Comparison of ENCODE assay signal across 23 cellular contexts in genomic region chr2:167875524-167875923, GRCh38.
"Had no signal": no experiment of that assay in that cellular context is flagged by ENCODE, and none has a peak within 500 bp of the region (broad histone marks: within the 10 kb centered on the region; RNA-seq: fewer than 3 reads in every experiment).

No MANE protein-coding gene starts in this region.

- ATAC-seq: activated CD8-positive, alpha-beta memory T cell treated with anti-CD3 and anti-CD28 coated beads, Interleukin-2, amount 10 ng/mL, durations not matched to agents 7 days and 5 days; SK-N-SH treated with all-trans-retinoic acid at 6 μM for 48 hours; WTC11 had no signal

- DNase-seq: activated CD4-positive, alpha-beta T cell treated with anti-CD3 and anti-CD28 coated beads for 1 hour; activated CD4-positive, alpha-beta T cell treated with anti-CD3 and anti-CD28 coated beads, Interleukin-2, amount 10 ng/mL, durations not matched to agents 24 days and 14 days; activated CD4-positive, alpha-beta T cell treated with anti-CD3 and anti-CD28 coated beads, Interleukin-2, amount 50 U/mL, for 48 hours; activated CD8-positive, alpha-beta memory T cell treated with anti-CD3 and anti-CD28 coated beads, Interleukin-2, amount 10 ng/mL, durations not matched to agents 7 days and 5 days; activated effector memory CD4-positive, alpha-beta T cell treated with Interleukin-2 at 50 U/mL for 16 hours; activated naive CD4-positive, alpha-beta T cell; activated T-cell treated with anti-CD3 and anti-CD28 coated beads, Interleukin-2, amount 50 U/mL, for 24 hours; aorta; caudate nucleus; MG63; MV-4-11; NCI-H1092 treated with DMSO at 0.1 percent for 48 hours; NCI-H1417 treated with DMSO at 0.1 percent for 48 hours; NCI-H1694; NCI-H2029; NCI-H2107; NCI-H510A treated with DMSO at 0.1 percent for 48 hours; NCI-H774; Peyer's patch; Right ventricle myocardium superior; SW 1271 had no signal
